1 cellular context compared by ENCODE assay signal in the genomic region with DNA sequence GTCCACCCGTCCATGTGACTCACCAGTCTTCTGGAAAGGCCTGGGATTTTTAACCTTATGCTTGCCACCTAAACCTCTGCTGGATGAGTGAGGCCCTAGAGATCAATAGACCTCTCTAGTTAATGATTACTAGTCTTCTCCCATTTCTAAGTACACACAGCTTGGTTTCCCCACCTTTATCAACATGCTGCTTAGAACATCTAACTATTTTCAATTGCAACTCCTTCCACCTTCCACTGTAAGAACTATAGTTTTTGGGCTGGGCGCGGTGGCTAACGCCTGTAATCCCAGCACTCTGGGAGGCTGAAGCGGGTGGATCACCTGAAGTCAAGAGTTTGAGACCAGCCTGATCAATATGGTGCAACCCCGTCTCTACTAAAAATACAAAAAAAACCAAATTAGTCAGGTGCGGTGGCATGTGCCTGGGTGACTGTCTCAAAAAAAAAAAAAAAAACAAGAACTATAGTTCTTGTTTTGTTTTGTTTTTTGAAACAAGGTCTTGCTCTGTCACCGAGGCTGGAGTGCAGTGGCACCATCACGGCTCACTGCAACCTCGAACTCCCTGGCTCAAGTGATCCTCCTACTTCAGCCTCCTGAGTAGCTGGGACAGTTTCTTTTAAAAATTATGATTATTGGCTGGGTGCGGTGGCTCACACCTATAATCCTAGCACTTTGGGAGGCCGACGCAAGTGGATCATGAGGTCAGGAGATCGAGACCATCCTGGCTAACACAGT.
TF ChIP-seq lines count a peak whose summit lies in the region.

No MANE protein-coding gene starts in this region.

TF ChIP-seq in HepG2, 621 proteins besides CTCF, POLR2A, EP300 and RAD21 (continued from another document and continues in another):
- TF ChIP-seq RERE (CRISPR knock-in tag; IDR thresholded peaks at IDR 0.05; ENCODE audit: low read depth) (0 out of 2 replicates have a peak, but pooled peaks have one; percentile 25), ZNF260 (CRISPR knock-in tag; IDR thresholded peaks at IDR 0.05; ENCODE audit: borderline replicate concordance, low read depth) (no peak), ZFX (CRISPR knock-in tag; IDR thresholded peaks at IDR 0.05; ENCODE audit: low read depth) (peak; percentile 75), CCAR2 (optimal IDR thresholded peaks at IDR 0.05; ENCODE audit: low read depth, low read length) (no peak), ZNF709 (CRISPR knock-in tag; IDR thresholded peaks at IDR 0.05) (no peak), LCORL (IDR thresholded peaks at IDR 0.05) (peak; percentile 40; the same call in 1 of the 2 replicates), LCORL (CRISPR knock-in tag; IDR thresholded peaks at IDR 0.05) (peak; percentile 63; the same call in 1 of the 2 replicates), STAT5B (CRISPR knock-in tag; IDR thresholded peaks at IDR 0.05) (no peak), ZNF484 (CRISPR knock-in tag; IDR thresholded peaks at IDR 0.05; ENCODE audit: borderline replicate concordance, low read depth) (no peak), JUN (CRISPR knock-in tag; IDR thresholded peaks at IDR 0.05) (no peak), ZNF543 (CRISPR knock-in tag; IDR thresholded peaks at IDR 0.05) (no peak), ZNF530 (CRISPR knock-in tag; IDR thresholded peaks at IDR 0.05; ENCODE audit: low read depth) (no peak), POLR2G (IDR thresholded peaks at IDR 0.05; ENCODE audit: low read depth, low read length) (peak; percentile 72; the same call in 1 of the 2 replicates), SMAD9 (CRISPR knock-in tag; IDR thresholded peaks at IDR 0.05) (no peak), TRIM24 (CRISPR knock-in tag; IDR thresholded peaks at IDR 0.05) (no peak), NFRKB (IDR thresholded peaks at IDR 0.05) (no peak), ZNF792 (CRISPR knock-in tag; IDR thresholded peaks at IDR 0.05) (no peak; the same call in 1 of the 2 replicates), FOXM1 (CRISPR knock-in tag; IDR thresholded peaks at IDR 0.05) (no peak), DMTF1 (CRISPR knock-in tag; IDR thresholded peaks at IDR 0.05) (no peak), ZNF232 (CRISPR knock-in tag; IDR thresholded peaks at IDR 0.05; ENCODE audit: borderline replicate concordance) (0 out of 2 replicates have a peak, but pooled peaks have one; percentile 23), DDIT3 (CRISPR knock-in tag; IDR thresholded peaks at IDR 0.05) (no peak), TSC22D2 (CRISPR knock-in tag; IDR thresholded peaks at IDR 0.05; ENCODE audit: borderline replicate concordance) (no peak), HNRNPL (IDR thresholded peaks at IDR 0.05; ENCODE audit: low read depth, low read length) (no peak), ZBTB3 (CRISPR knock-in tag; IDR thresholded peaks at IDR 0.05; ENCODE audit: borderline replicate concordance, low read depth) (no peak), SAP130 (CRISPR knock-in tag; IDR thresholded peaks at IDR 0.05; ENCODE audit: low read depth) (peak; percentile 82), IKZF1 (IDR thresholded peaks at IDR 0.05) (no peak), CCDC6 (CRISPR knock-in tag; IDR thresholded peaks at IDR 0.05) (no peak; the same call in 1 of the 2 replicates), PHF8 (CRISPR knock-in tag; IDR thresholded peaks at IDR 0.05) (peak; percentile 39; the same call in 1 of the 2 replicates), PCBP1 (IDR thresholded peaks at IDR 0.05; ENCODE audit: borderline replicate concordance, low read depth, low read length) (no peak), ZBTB7A (CRISPR knock-in tag; IDR thresholded peaks at IDR 0.05) (no peak), BRD4 (CRISPR knock-in tag; IDR thresholded peaks at IDR 0.05) (no peak; the same call in 1 of the 2 replicates), TFDP1 (CRISPR knock-in tag; IDR thresholded peaks at IDR 0.05; ENCODE audit: borderline replicate concordance) (peak; percentile 72; the same call in 1 of the 2 replicates), KDM5A (IDR thresholded peaks at IDR 0.05; ENCODE audit: borderline replicate concordance, low read length) (no peak), ZNF607 (CRISPR knock-in tag; IDR thresholded peaks at IDR 0.05; ENCODE audit: borderline replicate concordance) (0 out of 2 replicates have a peak, but pooled peaks have one; percentile 13), HES4 (CRISPR knock-in tag; IDR thresholded peaks at IDR 0.05; ENCODE audit: borderline replicate concordance) (no peak), ZC3H4 (CRISPR knock-in tag; IDR thresholded peaks at IDR 0.05; ENCODE audit: borderline replicate concordance) (no peak), SUZ12 (IDR thresholded peaks at IDR 0.05; ENCODE audit: low read depth, low read length) (no peak), U2AF2 (IDR thresholded peaks at IDR 0.05; ENCODE audit: low read depth, low read length) (no peak), PHB2 (IDR thresholded peaks at IDR 0.05; ENCODE audit: partially characterized antibody) (no peak), LBX2 (CRISPR knock-in tag; IDR thresholded peaks at IDR 0.05; ENCODE audit: borderline replicate concordance) (no peak), ZMYM3 (CRISPR knock-in tag; IDR thresholded peaks at IDR 0.05) (0 out of 2 replicates have a peak, but pooled peaks have one; percentile 60)
- TF ChIP-seq, protein P1, sequence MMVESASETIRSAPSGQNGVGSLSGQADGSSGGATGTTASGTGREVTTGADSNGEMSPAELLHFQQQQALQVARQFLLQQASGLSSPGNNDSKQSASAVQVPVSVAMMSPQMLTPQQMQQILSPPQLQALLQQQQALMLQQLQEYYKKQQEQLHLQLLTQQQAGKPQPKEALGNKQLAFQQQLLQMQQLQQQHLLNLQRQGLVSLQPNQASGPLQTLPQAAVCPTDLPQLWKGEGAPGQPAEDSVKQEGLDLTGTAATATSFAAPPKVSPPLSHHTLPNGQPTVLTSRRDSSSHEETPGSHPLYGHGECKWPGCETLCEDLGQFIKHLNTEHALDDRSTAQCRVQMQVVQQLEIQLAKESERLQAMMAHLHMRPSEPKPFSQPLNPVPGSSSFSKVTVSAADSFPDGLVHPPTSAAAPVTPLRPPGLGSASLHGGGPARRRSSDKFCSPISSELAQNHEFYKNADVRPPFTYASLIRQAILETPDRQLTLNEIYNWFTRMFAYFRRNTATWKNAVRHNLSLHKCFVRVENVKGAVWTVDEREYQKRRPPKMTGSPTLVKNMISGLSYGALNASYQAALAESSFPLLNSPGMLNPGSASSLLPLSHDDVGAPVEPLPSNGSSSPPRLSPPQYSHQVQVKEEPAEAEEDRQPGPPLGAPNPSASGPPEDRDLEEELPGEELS (CRISPR knock-in tag; IDR thresholded peaks at IDR 0.05) = peak; percentile 92
- TF ChIP-seq, protein P2, sequence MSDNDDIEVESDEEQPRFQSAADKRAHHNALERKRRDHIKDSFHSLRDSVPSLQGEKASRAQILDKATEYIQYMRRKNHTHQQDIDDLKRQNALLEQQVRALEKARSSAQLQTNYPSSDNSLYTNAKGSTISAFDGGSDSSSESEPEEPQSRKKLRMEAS (IDR thresholded peaks at IDR 0.05) = peak; percentile 83
- TF ChIP-seq, protein P3, sequence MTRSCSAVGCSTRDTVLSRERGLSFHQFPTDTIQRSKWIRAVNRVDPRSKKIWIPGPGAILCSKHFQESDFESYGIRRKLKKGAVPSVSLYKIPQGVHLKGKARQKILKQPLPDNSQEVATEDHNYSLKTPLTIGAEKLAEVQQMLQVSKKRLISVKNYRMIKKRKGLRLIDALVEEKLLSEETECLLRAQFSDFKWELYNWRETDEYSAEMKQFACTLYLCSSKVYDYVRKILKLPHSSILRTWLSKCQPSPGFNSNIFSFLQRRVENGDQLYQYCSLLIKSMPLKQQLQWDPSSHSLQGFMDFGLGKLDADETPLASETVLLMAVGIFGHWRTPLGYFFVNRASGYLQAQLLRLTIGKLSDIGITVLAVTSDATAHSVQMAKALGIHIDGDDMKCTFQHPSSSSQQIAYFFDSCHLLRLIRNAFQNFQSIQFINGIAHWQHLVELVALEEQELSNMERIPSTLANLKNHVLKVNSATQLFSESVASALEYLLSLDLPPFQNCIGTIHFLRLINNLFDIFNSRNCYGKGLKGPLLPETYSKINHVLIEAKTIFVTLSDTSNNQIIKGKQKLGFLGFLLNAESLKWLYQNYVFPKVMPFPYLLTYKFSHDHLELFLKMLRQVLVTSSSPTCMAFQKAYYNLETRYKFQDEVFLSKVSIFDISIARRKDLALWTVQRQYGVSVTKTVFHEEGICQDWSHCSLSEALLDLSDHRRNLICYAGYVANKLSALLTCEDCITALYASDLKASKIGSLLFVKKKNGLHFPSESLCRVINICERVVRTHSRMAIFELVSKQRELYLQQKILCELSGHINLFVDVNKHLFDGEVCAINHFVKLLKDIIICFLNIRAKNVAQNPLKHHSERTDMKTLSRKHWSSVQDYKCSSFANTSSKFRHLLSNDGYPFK (CRISPR knock-in tag; IDR thresholded peaks at IDR 0.05; ENCODE audit: borderline replicate concordance) = peak; percentile 22; the same call in 1 of the 2 replicates
- TF ChIP-seq, protein P4, sequence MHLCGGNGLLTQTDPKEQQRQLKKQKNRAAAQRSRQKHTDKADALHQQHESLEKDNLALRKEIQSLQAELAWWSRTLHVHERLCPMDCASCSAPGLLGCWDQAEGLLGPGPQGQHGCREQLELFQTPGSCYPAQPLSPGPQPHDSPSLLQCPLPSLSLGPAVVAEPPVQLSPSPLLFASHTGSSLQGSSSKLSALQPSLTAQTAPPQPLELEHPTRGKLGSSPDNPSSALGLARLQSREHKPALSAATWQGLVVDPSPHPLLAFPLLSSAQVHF (CRISPR knock-in tag; IDR thresholded peaks at IDR 0.05) = no peak
- TF ChIP-seq, protein P5, sequence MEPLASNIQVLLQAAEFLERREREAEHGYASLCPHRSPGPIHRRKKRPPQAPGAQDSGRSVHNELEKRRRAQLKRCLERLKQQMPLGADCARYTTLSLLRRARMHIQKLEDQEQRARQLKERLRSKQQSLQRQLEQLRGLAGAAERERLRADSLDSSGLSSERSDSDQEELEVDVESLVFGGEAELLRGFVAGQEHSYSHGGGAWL (CRISPR knock-in tag; IDR thresholded peaks at IDR 0.05) = no peak
